ENCODE assay signal across 9 cellular contexts in the genomic region with DNA sequence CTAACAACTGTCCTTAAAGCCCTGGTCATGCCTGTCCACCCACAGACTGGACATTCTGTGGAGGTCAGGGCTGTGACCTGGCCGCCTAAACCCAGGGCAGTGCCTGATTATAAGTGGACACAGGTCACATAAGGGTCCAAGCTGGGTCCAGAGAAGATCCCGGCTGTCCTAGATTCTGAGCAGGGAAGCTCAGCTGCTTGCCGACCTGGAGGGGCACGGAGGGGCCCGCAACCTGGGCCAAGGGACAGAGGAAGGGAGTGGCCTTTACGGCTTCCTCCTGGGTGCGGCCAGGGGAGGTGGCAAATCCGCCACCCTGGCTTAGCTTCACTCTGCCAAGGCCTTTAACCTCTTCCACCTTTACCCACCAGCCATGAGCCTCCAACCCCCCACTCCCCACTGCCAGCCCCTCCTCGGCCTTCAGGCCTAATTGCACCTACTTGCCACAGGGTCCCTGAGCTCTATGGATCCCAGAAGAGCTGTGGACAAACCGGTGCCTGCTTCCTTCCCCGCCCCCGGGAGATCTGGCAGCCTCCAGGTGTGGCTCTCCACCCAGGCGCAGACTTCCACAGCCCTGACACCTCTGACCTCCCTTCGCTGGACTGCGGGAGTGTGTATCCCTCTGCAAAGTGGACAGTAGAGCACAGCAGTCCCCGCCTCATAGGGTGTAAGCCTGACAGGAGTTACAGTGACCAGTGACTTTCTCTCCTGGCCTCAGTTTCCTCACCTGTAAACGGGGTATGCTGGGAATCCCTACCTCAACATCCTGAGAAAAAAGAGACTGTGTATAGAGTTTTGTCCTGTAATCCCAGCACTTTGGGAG. TPM values are rescaled to one million over a fixed set of nuclear protein-coding genes. Genes with fewer than 3 reads are reported as not detected.
DNase-seq lines count a peak whose midpoint lies in the region; FAIRE-seq and TF ChIP-seq lines count a peak whose summit lies in the region.
"Had no signal": no experiment of that assay in that cellular context is flagged by ENCODE, and none has a peak within 500 bp of the region (broad histone marks: within the 10 kb centered on the region; RNA-seq: fewer than 3 reads in every experiment).

No MANE protein-coding gene starts in this region.

- peaks cover 0 to 12% (median 2%) of the 10 kb centered on the region in 4 donors for H3K36me3 ChIP-seq in transverse colon
- no peaks in the 10 kb centered on the region for H3K36me3 ChIP-seq in smooth muscle cell (ENCODE audit: low read depth)

- no peak for TF ChIP-seq EP300 in transverse colon (IDR thresholded peaks at IDR 0.05; ENCODE audit: low read depth)

- peak overlapping the region; percentile 81 for H3K27ac Mint-ChIP-seq in activated T-helper 1 cell treated with anti-CD3 and anti-CD28 coated beads, Interleukin-12 subunit alpha, Interleukin-12 subunit beta, Interleukin-2, Interleukin-4 antibody, amounts not matched to agents 30 ng/mL and 10 ng/mL and 1 ng/mL, durations not matched to agents 14 hours and 24 hours and 36 hours

- peaks cover 31% of the 10 kb centered on the region for H3K4me1 Mint-ChIP-seq in activated T-helper 1 cell treated with anti-CD3 and anti-CD28 coated beads, Interleukin-12 subunit alpha, Interleukin-12 subunit beta, Interleukin-2, Interleukin-4 antibody, amounts not matched to agents 30 ng/mL and 10 ng/mL and 1 ng/mL, durations not matched to agents 14 hours and 24 hours and 36 hours (ENCODE audit: low read depth)

- peak; percentile 62 for DNase-seq in activated effector memory CD4-positive, alpha-beta T cell treated with anti-CD3 and anti-CD28 coated beads, Interleukin-2, amount 50 U/mL, for 16 hours
- DNase-seq in activated effector memory CD4-positive, alpha-beta T cell treated with Interleukin-2 at 50 U/mL for 16 hours: no peak
- no peak for DNase-seq in activated T-helper 1 cell treated with anti-CD3 and anti-CD28 coated beads, Interleukin-12 subunit alpha, Interleukin-12 subunit beta, Interleukin-2, Interleukin-4 antibody, amounts not matched to agents 30 ng/mL and 10 ng/mL and 1 ng/mL, durations not matched to agents 14 hours and 24 hours and 36 hours (ENCODE audit: low spot score)
- DNase-seq in lower leg skin (ENCODE audit: low spot score in 2 of 2) (peak; percentile 7 to 87), transverse colon (peak; percentile 59), GM19239 (ENCODE audit: insufficient read length, low spot score) (no peak), smooth muscle cell (lab: John Stamatoyannopoulos, UW; ENCODE audit: unreplicated experiment) (no peak), D721Med (ENCODE audit: insufficient read length, low spot score) (no peak)
- DNase-seq: hippocampal formation had no signal

- H3K4me1 ChIP-seq in transverse colon: peaks cover 17 to 36% (median 29%) of the 10 kb centered on the region in 4 donors
- H3K4me1 ChIP-seq in smooth muscle cell (ENCODE audit: low read depth): peaks cover 14% of the 10 kb centered on the region

- no peak for FAIRE-seq in GM19239 (lab: Jason Lieb, UNC)
- FAIRE-seq in D721Med (lab: Jason Lieb, UNC): no peak

- H2AFZ ChIP-seq in smooth muscle cell (ENCODE audit: low read depth): no peak overlapping the region

- TF ChIP-seq POLR2A in lower leg skin (IDR thresholded peaks at IDR 0.05): no peak
- no peak for TF ChIP-seq POLR2A in transverse colon (IDR thresholded peaks at IDR 0.05)

- no peaks in the 10 kb centered on the region for H3K79me2 ChIP-seq in smooth muscle cell (ENCODE audit: low read depth)

- H3K9me3 ChIP-seq in transverse colon (no peaks in the 10 kb centered on the region), smooth muscle cell (replicated peaks; ENCODE audit: low read depth) (no peaks in the 10 kb centered on the region)

- H3K4me3 Mint-ChIP-seq in activated T-helper 1 cell treated with anti-CD3 and anti-CD28 coated beads, Interleukin-12 subunit alpha, Interleukin-12 subunit beta, Interleukin-2, Interleukin-4 antibody, amounts not matched to agents 30 ng/mL and 10 ng/mL and 1 ng/mL, durations not matched to agents 14 hours and 24 hours and 36 hours: peak overlapping the region; percentile 89

- H3K9ac ChIP-seq in smooth muscle cell (ENCODE audit: low read depth): no peak overlapping the region

- H3K4me3 ChIP-seq in lower leg skin (ENCODE audit: low read depth, poor library complexity, severe bottlenecking) (no peak overlapping the region), transverse colon (peak overlapping the region in 3 of 4 donors; percentile 8 to 59 (median 33)), smooth muscle cell (no peak overlapping the region)

- H3K4me2 ChIP-seq in smooth muscle cell: no peak overlapping the region

- H3K9me3 Mint-ChIP-seq in activated T-helper 1 cell treated with anti-CD3 and anti-CD28 coated beads, Interleukin-12 subunit alpha, Interleukin-12 subunit beta, Interleukin-2, Interleukin-4 antibody, amounts not matched to agents 30 ng/mL and 10 ng/mL and 1 ng/mL, durations not matched to agents 14 hours and 24 hours and 36 hours: no peaks in the 10 kb centered on the region

- peak overlapping the region; percentile 73 to 84 (median 83) for H3K27ac ChIP-seq in transverse colon
- H3K27ac ChIP-seq in smooth muscle cell (ENCODE audit: low read depth): no peak overlapping the region

- TF ChIP-seq CTCF in lower leg skin (IDR thresholded peaks at IDR 0.05): no peak
- no peak for TF ChIP-seq CTCF in transverse colon (IDR thresholded peaks at IDR 0.05)
- no peak for TF ChIP-seq CTCF in smooth muscle cell (IDR thresholded peaks at IDR 0.05; ENCODE audit: borderline replicate concordance, insufficient read depth, poor library complexity, severe bottlenecking)
- no peak for TF ChIP-seq CTCF in D721Med (IDR thresholded peaks at IDR 0.05; ENCODE audit: insufficient read depth, missing control alignments)

- in situ Hi-C loops in transverse colon (cut with MboI; ENCODE audit: low pct_ligation_motif_present in 1 of 4, low pct_unique_long_range_greater_than_20kb in 1 of 4, low sequenced_read_pairs in 3 of 4): no loop called here

- peaks cover 11% of the 10 kb centered on the region for H3K36me3 Mint-ChIP-seq in activated T-helper 1 cell treated with anti-CD3 and anti-CD28 coated beads, Interleukin-12 subunit alpha, Interleukin-12 subunit beta, Interleukin-2, Interleukin-4 antibody, amounts not matched to agents 30 ng/mL and 10 ng/mL and 1 ng/mL, durations not matched to agents 14 hours and 24 hours and 36 hours (ENCODE audit: low read depth)

- WGBS in lower leg skin, 2 donors: 58 to 74% methylated on average over 14 to 17 of the region's 17 CpGs
- 58% methylated on average over 17 of the region's 17 CpGs; no CpG with 5 or more reads in 1 of the 2 donors for WGBS in transverse colon (ENCODE audit: low coverage in 1 of 2), 2 donors
- WGBS in smooth muscle cell (ENCODE audit: low lambda C conversion rate): 94% methylated on average over 17 of the region's 17 CpGs

- H4K20me1 ChIP-seq in smooth muscle cell (ENCODE audit: low read depth): no peaks in the 10 kb centered on the region

- no peaks in the 10 kb centered on the region for H3K27me3 ChIP-seq in transverse colon
- no peaks in the 10 kb centered on the region for H3K27me3 ChIP-seq in smooth muscle cell (ENCODE audit: low read depth)

- intact Hi-C loops in activated T-helper 1 cell treated with anti-CD3 and anti-CD28 coated beads, Interleukin-12 subunit alpha, Interleukin-12 subunit beta, Interleukin-2, Interleukin-4 antibody, amounts not matched to agents 30 ng/mL and 10 ng/mL and 1 ng/mL, durations not matched to agents 14 hours and 24 hours and 36 hours (cut with micrococcal nuclease): no loop called here
- intact Hi-C loops in lower leg skin (cut with DNase I; ENCODE audit: low total_unique reads): no loop called here
- intact Hi-C loops in transverse colon (cut with DNase I; ENCODE audit: low total_unique reads): no loop called here

- H3F3A ChIP-seq in smooth muscle cell (ENCODE audit: low read depth): no peaks in the 10 kb centered on the region

- no peaks in the 10 kb centered on the region for H3K27me3 Mint-ChIP-seq in activated T-helper 1 cell treated with anti-CD3 and anti-CD28 coated beads, Interleukin-12 subunit alpha, Interleukin-12 subunit beta, Interleukin-2, Interleukin-4 antibody, amounts not matched to agents 30 ng/mL and 10 ng/mL and 1 ng/mL, durations not matched to agents 14 hours and 24 hours and 36 hours (ENCODE audit: insufficient read depth)

RNA-seq across cellular contexts. Expression of a gene that starts 1.7 kb away (rescaled TPM):
- 122 and 126 TPM in 2 replicates for total RNA-seq in activated T-helper 1 cell treated with anti-CD3 and anti-CD28 coated beads, Interleukin-12 subunit alpha, Interleukin-12 subunit beta, Interleukin-2, Interleukin-4 antibody, amounts not matched to agents 30 ng/mL and 10 ng/mL and 1 ng/mL, durations not matched to agents 14 hours and 24 hours and 36 hours
- total RNA-seq in lower leg skin: 10 to 100 TPM in 3 of 4 donors, 1 to 10 TPM in 1; 9.0 to 23.6 (median 16.8) TPM
- total RNA-seq in transverse colon: 10 to 100 TPM in 3 of 4 donors, 1 to 10 TPM in 1; 9.4 to 73.2 (median 41.0) TPM
- 23.8 and 25.3 TPM in 2 replicates for total RNA-seq in smooth muscle cell
- polyA plus RNA-seq in smooth muscle cell: 42.7 and 55.4 TPM in 2 replicates

RNA-seq across cellular contexts. Expression of a gene that starts 14.7 kb away (rescaled TPM):
- total RNA-seq in activated T-helper 1 cell treated with anti-CD3 and anti-CD28 coated beads, Interleukin-12 subunit alpha, Interleukin-12 subunit beta, Interleukin-2, Interleukin-4 antibody, amounts not matched to agents 30 ng/mL and 10 ng/mL and 1 ng/mL, durations not matched to agents 14 hours and 24 hours and 36 hours: 51.1 and 51.8 TPM in 2 replicates
- total RNA-seq in lower leg skin: 10 to 100 TPM; 24.5 to 39.5 (median 32.3) TPM
- 10 to 100 TPM; 11.2 to 40.0 (median 18.6) TPM for total RNA-seq in transverse colon
- 17.3 and 19.4 TPM in 2 replicates for total RNA-seq in smooth muscle cell
- 80.4 and 103 TPM in 2 replicates for polyA plus RNA-seq in smooth muscle cell

RNA-seq across cellular contexts. Expression of a gene that starts 14.9 kb away (rescaled TPM):
- total RNA-seq in activated T-helper 1 cell treated with anti-CD3 and anti-CD28 coated beads, Interleukin-12 subunit alpha, Interleukin-12 subunit beta, Interleukin-2, Interleukin-4 antibody, amounts not matched to agents 30 ng/mL and 10 ng/mL and 1 ng/mL, durations not matched to agents 14 hours and 24 hours and 36 hours: 1,836 and 1,872 TPM in 2 replicates
- 100 to 1,000 TPM; 427 to 879 (median 727) TPM for total RNA-seq in lower leg skin
- total RNA-seq in transverse colon: 100 to 1,000 TPM; 275 to 526 (median 413) TPM
- 212 and 236 TPM in 2 replicates for total RNA-seq in smooth muscle cell
- 574 and 669 TPM in 2 replicates for polyA plus RNA-seq in smooth muscle cell

RNA-seq across cellular contexts. Expression of a gene that starts 36.6 kb away (rescaled TPM):
- total RNA-seq in activated T-helper 1 cell treated with anti-CD3 and anti-CD28 coated beads, Interleukin-12 subunit alpha, Interleukin-12 subunit beta, Interleukin-2, Interleukin-4 antibody, amounts not matched to agents 30 ng/mL and 10 ng/mL and 1 ng/mL, durations not matched to agents 14 hours and 24 hours and 36 hours: 0.86 and 1.4 TPM in 2 replicates
- total RNA-seq in lower leg skin: 10 to 100 TPM in 2 of 4 donors, 1 to 10 TPM in 2; 7.6 to 16.7 (median 11.4) TPM
- total RNA-seq in transverse colon: 10 to 100 TPM in 1 of 4 donors, 1 to 10 TPM in 3; 3.2 to 10.5 (median 4.1) TPM
- 0.40 and 1.2 TPM in 2 replicates for total RNA-seq in smooth muscle cell
- polyA plus RNA-seq in smooth muscle cell: 1.3 and 2.4 TPM in 2 replicates

RNA-seq across cellular contexts. Expression of a gene that starts 57.5 kb away (rescaled TPM):
- total RNA-seq in activated T-helper 1 cell treated with anti-CD3 and anti-CD28 coated beads, Interleukin-12 subunit alpha, Interleukin-12 subunit beta, Interleukin-2, Interleukin-4 antibody, amounts not matched to agents 30 ng/mL and 10 ng/mL and 1 ng/mL, durations not matched to agents 14 hours and 24 hours and 36 hours: 2.3 and 3.8 TPM in 2 replicates
- total RNA-seq in lower leg skin: 10 to 100 TPM; 11.8 to 51.8 (median 34.7) TPM
- total RNA-seq in transverse colon: 100 to 1,000 TPM in 1 of 4 donors, 10 to 100 TPM in 1, 1 to 10 TPM in 2; 2.3 to 123 (median 10.3) TPM
- total RNA-seq in smooth muscle cell: 9.4 and 10.2 TPM in 2 replicates
- polyA plus RNA-seq in smooth muscle cell: 18.7 and 23.9 TPM in 2 replicates

Comparison
In these comparisons a context has a peak if more than half of its experiments do, and no peak if none do; other contexts are left out.
1. DNase-seq: peak in activated effector memory CD4-positive, alpha-beta T cell treated with anti-CD3 and anti-CD28 coated beads, Interleukin-2, amount 50 U/mL, for 16 hours (single experiment), lower leg skin (2 of 2) and transverse colon (single experiment); none in activated effector memory CD4-positive, alpha-beta T cell treated with Interleukin-2 at 50 U/mL for 16 hours (single experiment), activated T-helper 1 cell treated with anti-CD3 and anti-CD28 coated beads, Interleukin-12 subunit alpha, Interleukin-12 subunit beta, Interleukin-2, Interleukin-4 antibody, amounts not matched to agents 30 ng/mL and 10 ng/mL and 1 ng/mL, durations not matched to agents 14 hours and 24 hours and 36 hours (single experiment), GM19239 (single experiment), smooth muscle cell (single experiment) and D721Med (single experiment).
2. H3K4me3 ChIP-seq: peak in transverse colon (3 of 4); none in lower leg skin (single experiment) and smooth muscle cell (single experiment).